In the genomic region with DNA sequence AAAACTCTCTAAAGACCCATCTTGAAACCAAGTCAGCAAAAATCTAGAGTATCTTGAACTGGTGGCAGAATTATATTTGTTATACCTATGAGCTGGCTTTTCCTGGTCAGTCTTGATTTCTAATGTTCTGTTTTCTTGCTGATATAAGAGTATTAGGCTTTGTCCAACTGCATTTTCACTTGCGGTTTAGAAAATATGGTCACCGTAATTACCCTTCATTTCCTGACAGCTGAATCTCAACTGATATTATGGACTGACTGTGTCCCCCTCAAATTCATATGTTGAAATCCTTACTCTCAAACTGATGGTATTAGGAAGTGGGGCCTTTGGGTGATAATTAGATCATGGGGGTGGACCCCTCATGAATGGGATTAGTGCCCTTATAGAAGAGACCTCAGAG, we compare ENCODE assay signal across 8 cellular contexts.
DNase-seq lines count a peak whose midpoint lies in the region; ATAC-seq and TF ChIP-seq lines count a peak whose summit lies in the region.

No MANE protein-coding gene starts in this region.

- WGBS in psoas muscle, 3 donors = 88 to 93% (median 89%) methylated on average over 2 of the region's 2 CpGs

- no peak overlapping the region; the same call in 1 of the 2 replicates for H3K9ac ChIP-seq in KMS-11
- no peak overlapping the region for H3K9ac ChIP-seq in colonic mucosa (ENCODE audit: low read depth in 2 of 2, low read length in 2 of 2)

- H3K27ac ChIP-seq in KMS-11 (peak overlapping the region; percentile 72), colonic mucosa (peak overlapping the region; percentile 26), psoas muscle (peak overlapping the region; percentile 84)

- TF ChIP-seq CTCF in GM12865 (IDR thresholded peaks at IDR 0.05; ENCODE audit: insufficient read depth, low read depth, low read length, missing control alignments) = no peak
- TF ChIP-seq CTCF in KMS-11 (conservative IDR thresholded peaks at IDR 0.05; ENCODE audit: low read depth, low read length) = no peak
- no peak for TF ChIP-seq CTCF in colonic mucosa (IDR thresholded peaks at IDR 0.05)
- TF ChIP-seq CTCF in psoas muscle (IDR thresholded peaks at IDR 0.05) = no peak

- no peaks in the 10 kb centered on the region for H4K20me1 ChIP-seq in KMS-11 (ENCODE audit: insufficient read depth)

- H2AFZ ChIP-seq in KMS-11 (ENCODE audit: low read depth) = peak overlapping the region; percentile 44; the same call in 1 of the 2 replicates

- H3K27me3 ChIP-seq in KMS-11 (ENCODE audit: insufficient read depth, low read depth) = no peaks in the 10 kb centered on the region
- H3K27me3 ChIP-seq in colonic mucosa = no peaks in the 10 kb centered on the region
- no peaks in the 10 kb centered on the region for H3K27me3 ChIP-seq in psoas muscle (ENCODE audit: insufficient read depth in 3 of 3, low read length in 2 of 3)

- ATAC-seq in psoas muscle = peak in 1 of 4 donors; percentile 4
- no peak for ATAC-seq in HG02798 (IDR thresholded peaks at IDR 0.05; ENCODE audit: poor library complexity, unreplicated experiment)

- intact Hi-C loops in colonic mucosa (cut with DNase I) = loop anchor here (2.0 kb wide), 1 partner anchor 143 kb away; no protein-coding TSS in a partner anchor
- intact Hi-C loops in psoas muscle (cut with DNase I) = loop anchor here (1.0 to 10.0 kb wide), 4 partner anchors 82 to 405 kb away; partner anchors contain the start of gene HECA (in 1 of the 2)

- H3K9me3 ChIP-seq in colonic mucosa (no peaks in the 10 kb centered on the region), psoas muscle (no peaks in the 10 kb centered on the region)

- H3K4me3 ChIP-seq in GM12865 (ENCODE audit: low read depth, low read length) (peak overlapping the region; percentile 9; the same call in 1 of the 2 replicates), KMS-11 (IDR thresholded peaks at IDR 0.05; ENCODE audit: insufficient read depth, low read depth, low read length) (no peak overlapping the region), colonic mucosa (no peak overlapping the region), psoas muscle (peak overlapping the region; percentile 19)

- no peaks in the 10 kb centered on the region for H3K79me2 ChIP-seq in KMS-11 (ENCODE audit: insufficient read depth, low read depth)

- H3K36me3 ChIP-seq in KMS-11 (ENCODE audit: insufficient read depth) (no peaks in the 10 kb centered on the region), colonic mucosa (no peaks in the 10 kb centered on the region), psoas muscle (ENCODE audit: insufficient read depth in 1 of 2, low read depth in 1 of 2) (no peaks in the 10 kb centered on the region)

- peaks cover 19% of the 10 kb centered on the region for H3K4me1 ChIP-seq in KMS-11 (ENCODE audit: low read depth, poor library complexity, severe bottlenecking)
- H3K4me1 ChIP-seq in colonic mucosa = peaks cover 2% of the 10 kb centered on the region
- peaks cover 10% of the 10 kb centered on the region for H3K4me1 ChIP-seq in psoas muscle

- peak; percentile 15 for DNase-seq in GM12865 (ENCODE audit: low read depth)
- no peak for DNase-seq in colonic mucosa
- no peak for DNase-seq in psoas muscle
- DNase-seq in NCI-H69 (lab: John Stamatoyannopoulos, UW) = no peak
- DNase-seq in amygdala (lab: John Stamatoyannopoulos, UW) = no peak
- no peak for DNase-seq in DMS79 treated with DMSO at 0.1 percent for 48 hours (lab: John Stamatoyannopoulos, UW)

- peak overlapping the region; percentile 53; the same call in 1 of the 2 replicates for H3K4me2 ChIP-seq in KMS-11

Comparison
In these comparisons a context has a peak if more than half of its experiments do, and no peak if none do; other contexts are left out.
1. H3K4me3 ChIP-seq: peak in GM12865 (single experiment) and psoas muscle (single experiment); none in KMS-11 (single experiment) and colonic mucosa (single experiment).
2. H3K27ac ChIP-seq: peak in every context shown above with its lines; median percentile 84 in psoas muscle; 72 in KMS-11; 26 in colonic mucosa.